ENCODE assay signal across 8 cellular contexts in the genomic region with DNA sequence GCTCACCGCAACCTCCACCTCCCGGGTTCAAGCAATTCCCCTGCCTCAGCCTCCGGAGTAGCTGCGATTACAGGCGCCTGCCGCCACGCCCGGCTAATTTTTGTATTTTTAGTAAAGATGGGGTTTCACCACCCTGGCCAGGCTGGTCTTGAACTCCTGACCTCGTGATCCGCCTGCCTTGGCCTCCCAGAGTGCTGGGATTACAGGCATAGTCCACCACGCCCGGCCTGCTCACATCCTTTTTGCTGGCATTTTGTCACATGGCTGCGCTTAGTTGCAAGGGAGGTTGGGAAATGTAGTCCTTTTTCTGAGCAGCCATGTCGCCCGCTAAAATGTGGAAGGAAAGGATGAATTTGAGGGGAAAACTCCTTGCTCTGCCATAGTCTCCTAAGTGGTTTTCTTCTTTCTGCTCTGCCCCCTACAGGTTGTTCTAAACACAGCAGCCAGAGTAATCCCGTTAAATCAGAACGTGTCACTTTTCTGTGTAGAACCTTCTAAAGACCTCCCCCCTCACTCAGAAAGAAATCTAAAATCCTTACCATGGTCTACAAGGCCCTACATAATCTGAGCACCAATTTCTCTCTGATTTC. TPM values are rescaled to one million over a fixed set of nuclear protein-coding genes. Genes with fewer than 3 reads are reported as not detected.
DNase-seq lines count a peak whose midpoint lies in the region; ATAC-seq and TF ChIP-seq lines count a peak whose summit lies in the region.

No MANE protein-coding gene starts in this region.

- H3K27ac ChIP-seq in KMS-11, result no peak overlapping the region
- H3K27ac ChIP-seq in vagina, result no peak overlapping the region

- peak; percentile 63 for ATAC-seq in left ventricle myocardium superior
- ATAC-seq in HG03442 (IDR thresholded peaks at IDR 0.05; ENCODE audit: unreplicated experiment), result no peak

- no peaks in the 10 kb centered on the region for H3K27me3 ChIP-seq in KMS-11 (ENCODE audit: insufficient read depth, low read depth)
- H3K27me3 ChIP-seq in vagina, result no peaks in the 10 kb centered on the region

- H3K9ac ChIP-seq in KMS-11, result no peak overlapping the region

- no peaks in the 10 kb centered on the region for H3K79me2 ChIP-seq in KMS-11 (ENCODE audit: insufficient read depth, low read depth)

- intact Hi-C loops in left ventricle myocardium superior (cut with micrococcal nuclease) (no loop called here), vagina (cut with DNase I) (no loop called here)

- H4K20me1 ChIP-seq in KMS-11 (ENCODE audit: insufficient read depth), result no peaks in the 10 kb centered on the region

- no peak for TF ChIP-seq POLR2A in vagina (IDR thresholded peaks at IDR 0.05)

- DNase-seq in ELR (ENCODE audit: low read depth) (peak; percentile 88), amniotic epithelial cell (ENCODE audit: low read depth) (peak; percentile 94), left ventricle myocardium superior (peak; percentile 65), pulmonary artery endothelial cell (ENCODE audit: low read depth, low spot score) (peak; percentile 71), OCI-M2 (lab: John Stamatoyannopoulos, UW; ENCODE audit: unreplicated experiment) (no peak), vagina (ENCODE audit: extremely low spot score in 2 of 2) (no peak)

- no peaks in the 10 kb centered on the region for H3K9me3 ChIP-seq in vagina

- H3K4me3 ChIP-seq in KMS-11 (IDR thresholded peaks at IDR 0.05; ENCODE audit: insufficient read depth, low read depth, low read length), result no peak overlapping the region
- H3K4me3 ChIP-seq in vagina, result no peak overlapping the region

- H3K4me2 ChIP-seq in KMS-11, result no peak overlapping the region

- no peaks in the 10 kb centered on the region for H3K36me3 ChIP-seq in KMS-11 (ENCODE audit: insufficient read depth)
- H3K36me3 ChIP-seq in vagina, result no peaks in the 10 kb centered on the region

- peak; percentile 28; the same call in 1 of the 2 replicates for TF ChIP-seq CTCF in KMS-11 (conservative IDR thresholded peaks at IDR 0.05; ENCODE audit: low read depth, low read length)
- TF ChIP-seq CTCF in vagina (IDR thresholded peaks at IDR 0.05), result peak in 1 of 3 experiments; percentile 16

- H3K4me1 ChIP-seq in KMS-11 (ENCODE audit: low read depth, poor library complexity, severe bottlenecking) (no peaks in the 10 kb centered on the region), vagina (peaks cover 21% of the 10 kb centered on the region)

- H2AFZ ChIP-seq in KMS-11 (ENCODE audit: low read depth), result no peak overlapping the region

RNA-seq across cellular contexts. Expression of gene HSPA9, which starts 57.8 kb away (rescaled TPM):
- total RNA-seq in left ventricle myocardium superior (311 TPM), pulmonary artery endothelial cell (297 and 407 TPM in 2 replicates), vagina (156 TPM)

Comparison
In these comparisons a context has a peak if more than half of its experiments do, and no peak if none do; other contexts are left out.
1. DNase-seq: peak in ELR (single experiment), amniotic epithelial cell (single experiment), left ventricle myocardium superior (single experiment) and pulmonary artery endothelial cell (single experiment); none in OCI-M2 (single experiment) and vagina (0 of 2).